In the genomic region with DNA sequence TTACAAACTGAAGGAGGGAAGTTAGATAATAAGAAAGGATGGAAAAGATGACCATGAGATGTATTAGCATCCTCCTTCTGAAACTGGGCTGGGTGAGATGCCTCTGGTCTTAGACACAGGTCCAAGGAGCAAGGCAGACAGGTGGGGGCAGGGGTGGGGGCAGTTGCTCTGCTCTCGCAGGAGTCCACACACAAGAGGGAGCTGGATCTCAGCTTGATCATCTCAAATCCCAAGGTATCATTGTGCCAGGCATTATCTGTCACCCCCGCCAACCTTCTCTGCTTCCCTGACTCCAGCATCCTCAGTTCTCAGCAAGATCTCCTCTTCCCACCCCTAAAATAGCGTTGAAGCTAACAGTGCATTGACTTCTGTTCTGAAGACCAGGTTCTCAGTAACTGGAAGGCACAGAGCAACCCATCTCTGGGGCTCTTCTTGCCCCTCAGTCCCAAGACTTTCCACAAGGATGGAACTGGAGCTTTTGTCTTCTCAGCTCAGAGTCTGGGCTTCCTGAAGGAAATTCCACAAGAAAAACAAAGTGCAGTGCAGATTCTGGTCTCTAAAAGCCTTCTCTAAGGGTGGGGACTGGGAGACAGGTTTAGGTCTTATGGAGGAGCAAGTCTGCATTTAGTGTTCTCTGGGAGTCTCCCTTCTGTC, we compare ENCODE assay signal across 8 cellular contexts. TPM values are rescaled to one million over a fixed set of nuclear protein-coding genes. Genes with fewer than 3 reads are reported as not detected.
DNase-seq lines count a peak whose midpoint lies in the region; ATAC-seq and TF ChIP-seq lines count a peak whose summit lies in the region.
"Had no signal": no experiment of that assay in that cellular context is flagged by ENCODE, and none has a peak within 500 bp of the region (broad histone marks: within the 10 kb centered on the region; RNA-seq: fewer than 3 reads in every experiment).

No MANE protein-coding gene starts in this region.

- no peaks in the 10 kb centered on the region for H3K36me3 ChIP-seq in iPS-15b (ENCODE audit: control insufficient read depth, insufficient read depth, low read length)
- H3K36me3 ChIP-seq: pancreas had no signal

- peak overlapping the region; percentile 28 for H3K9ac ChIP-seq in iPS-15b (ENCODE audit: low read depth, low read length)

- peak overlapping the region; percentile 96 for H3K27ac ChIP-seq in HL-60 (replicated peaks)

- H3K4me3 Mint-ChIP-seq in activated CD8-positive, alpha-beta T cell treated with anti-CD3 and anti-CD28 coated beads for 36 hours = peak overlapping the region; percentile 94
- peak overlapping the region; percentile 99 to 100 for H3K4me3 Mint-ChIP-seq in stimulated activated naive B cell treated with anti-CD40 and anti-IgM and Interleukin-4, amounts not matched to agents 10 μg/mL and 1 μg/mL and 100 μg/mL, for 72 hours

- peaks cover 68% of the 10 kb centered on the region for H3K4me1 Mint-ChIP-seq in activated CD8-positive, alpha-beta T cell treated with anti-CD3 and anti-CD28 coated beads for 36 hours (ENCODE audit: low read depth)
- H3K4me1 Mint-ChIP-seq in stimulated activated naive B cell treated with anti-CD40 and anti-IgM and Interleukin-4, amounts not matched to agents 10 μg/mL and 1 μg/mL and 100 μg/mL, for 72 hours = peaks cover 51 to 79% of the 10 kb centered on the region in 2 donors

- TF ChIP-seq CTCF in HL-60 (IDR thresholded peaks at IDR 0.05; ENCODE audit: insufficient read depth, low read length) = no peak
- no peak for TF ChIP-seq CTCF in activated CD8-positive, alpha-beta T cell treated with anti-CD3 and anti-CD28 coated beads for 36 hours (IDR thresholded peaks at IDR 0.05)

- peak overlapping the region; percentile 93 for H3K27ac Mint-ChIP-seq in activated CD8-positive, alpha-beta T cell treated with anti-CD3 and anti-CD28 coated beads for 36 hours
- peak overlapping the region; percentile 99 for H3K27ac Mint-ChIP-seq in stimulated activated naive B cell treated with anti-CD40 and anti-IgM and Interleukin-4, amounts not matched to agents 10 μg/mL and 1 μg/mL and 100 μg/mL, for 72 hours

- H3K27me3 ChIP-seq in HL-60 (ENCODE audit: insufficient read depth, poor library complexity, severe bottlenecking) = no peaks in the 10 kb centered on the region
- H3K27me3 ChIP-seq in iPS-15b (ENCODE audit: control insufficient read depth, insufficient read depth, low read length) = no peaks in the 10 kb centered on the region
- H3K27me3 ChIP-seq: pancreas had no signal

- CTCF ChIA-PET in activated CD8-positive, alpha-beta T cell treated with anti-CD3 and anti-CD28 coated beads for 36 hours (lab: Charles Lee) = interaction anchor here (0.9 to 9.3 kb wide), 8 partner anchors 20 to 169 kb away, joined by 3 to 61 read pairs (median 6); no protein-coding TSS in a partner anchor

- peaks cover 7% of the 10 kb centered on the region for H3K4me1 ChIP-seq in iPS-15b (ENCODE audit: control insufficient read depth, insufficient read depth, low read length)

- POLR2A ChIA-PET in activated CD8-positive, alpha-beta T cell treated with anti-CD3 and anti-CD28 coated beads for 36 hours (lab: Charles Lee) = interaction anchor here (0.7 to 1.7 kb wide), 6 partner anchors 29 to 176 kb away, joined by 3 to 5 read pairs (median 3); a partner anchor contains a TSS

- no peaks in the 10 kb centered on the region for H3K9me3 Mint-ChIP-seq in activated CD8-positive, alpha-beta T cell treated with anti-CD3 and anti-CD28 coated beads for 36 hours
- H3K9me3 Mint-ChIP-seq in stimulated activated naive B cell treated with anti-CD40 and anti-IgM and Interleukin-4, amounts not matched to agents 10 μg/mL and 1 μg/mL and 100 μg/mL, for 72 hours = no peaks in the 10 kb centered on the region

- no peaks in the 10 kb centered on the region for H3K9me3 ChIP-seq in iPS-15b (ENCODE audit: control insufficient read depth, insufficient read depth, low read length)
- H3K9me3 ChIP-seq: pancreas had no signal

- no peak for DNase-seq in HL-60 (ENCODE audit: low read depth in 1 of 2, low spot score in 1 of 2)
- no peak for DNase-seq in activated CD8-positive, alpha-beta T cell treated with anti-CD3 and anti-CD28 coated beads for 36 hours
- DNase-seq in stimulated activated naive B cell treated with anti-CD40 and anti-IgM and Interleukin-4, amounts not matched to agents 10 μg/mL and 1 μg/mL and 100 μg/mL, for 72 hours = no peak
- no peak for DNase-seq in globus pallidus (ENCODE audit: low spot score)
- no peak for DNase-seq in kidney glomerular epithelial cell (lab: John Stamatoyannopoulos, UW)

- H3K4me3 ChIP-seq in HL-60 (replicated peaks; ENCODE audit: insufficient read depth, low read length) = peak overlapping the region; percentile 83
- H3K4me3 ChIP-seq in iPS-15b (ENCODE audit: low read depth, low read length) = peak overlapping the region; percentile 84

- peaks cover 46% of the 10 kb centered on the region for H3K36me3 Mint-ChIP-seq in activated CD8-positive, alpha-beta T cell treated with anti-CD3 and anti-CD28 coated beads for 36 hours (ENCODE audit: low read depth)
- H3K36me3 Mint-ChIP-seq in stimulated activated naive B cell treated with anti-CD40 and anti-IgM and Interleukin-4, amounts not matched to agents 10 μg/mL and 1 μg/mL and 100 μg/mL, for 72 hours = peaks cover 50 to 53% of the 10 kb centered on the region in 2 donors

- ATAC-seq in activated CD8-positive, alpha-beta T cell treated with anti-CD3 and anti-CD28 coated beads for 36 hours = no peak
- no peak for ATAC-seq in stimulated activated naive B cell treated with anti-CD40 and anti-IgM and Interleukin-4, amounts not matched to agents 10 μg/mL and 1 μg/mL and 100 μg/mL, for 72 hours (replicated peaks)
- no peak for ATAC-seq in HG02678 (IDR thresholded peaks at IDR 0.05; ENCODE audit: unreplicated experiment)

- no peaks in the 10 kb centered on the region for H3K27me3 Mint-ChIP-seq in activated CD8-positive, alpha-beta T cell treated with anti-CD3 and anti-CD28 coated beads for 36 hours
- no peaks in the 10 kb centered on the region for H3K27me3 Mint-ChIP-seq in stimulated activated naive B cell treated with anti-CD40 and anti-IgM and Interleukin-4, amounts not matched to agents 10 μg/mL and 1 μg/mL and 100 μg/mL, for 72 hours

- intact Hi-C loops in activated CD8-positive, alpha-beta T cell treated with anti-CD3 and anti-CD28 coated beads for 36 hours (cut with micrococcal nuclease) = no loop called here

RNA-seq across cellular contexts. Expression of a gene that starts 1.6 kb away (rescaled TPM):
- total RNA-seq in activated CD8-positive, alpha-beta T cell treated with anti-CD3 and anti-CD28 coated beads for 36 hours = 10 to 100 TPM; 59.7 to 60.1 TPM

RNA-seq across cellular contexts. Expression of a gene that starts 7.0 kb away (rescaled TPM):
- total RNA-seq in activated CD8-positive, alpha-beta T cell treated with anti-CD3 and anti-CD28 coated beads for 36 hours = 10 to 100 TPM; 37.3 to 38.2 TPM

RNA-seq across cellular contexts. Expression of a gene that starts 41.1 kb away (rescaled TPM):
- 10 to 100 TPM; 58.2 to 60.0 TPM for total RNA-seq in activated CD8-positive, alpha-beta T cell treated with anti-CD3 and anti-CD28 coated beads for 36 hours

RNA-seq across cellular contexts. Expression of a gene that starts 53.3 kb away (rescaled TPM):
- total RNA-seq in activated CD8-positive, alpha-beta T cell treated with anti-CD3 and anti-CD28 coated beads for 36 hours = 10 to 100 TPM; 14.7 to 15.2 TPM

RNA-seq across cellular contexts. Expression of a gene that starts 55.4 kb away (rescaled TPM):
- total RNA-seq in activated CD8-positive, alpha-beta T cell treated with anti-CD3 and anti-CD28 coated beads for 36 hours = 10 to 100 TPM; 45.7 to 52.6 TPM
